33 cellular contexts compared by ENCODE assay signal in genomic region chr18:75497576-75497975, GRCh38.
"Had no signal": no experiment of that assay in that cellular context is flagged by ENCODE, and none has a peak within 500 bp of the region (broad histone marks: within the 10 kb centered on the region; RNA-seq: fewer than 3 reads in every experiment).

No MANE protein-coding gene starts in this region.

- H3K36me3 ChIP-seq: esophagus muscularis mucosa had no signal

- H3K4me3 Mint-ChIP-seq: activated CD4-positive, alpha-beta memory T cell treated with anti-CD3 and anti-CD28 coated beads, Interleukin-2, amount 10 ng/mL, durations not matched to agents 7 days and 5 days; activated CD4-positive, alpha-beta T cell treated with anti-CD3 and anti-CD28 coated beads, Interleukin-2, amount 10 ng/mL, durations not matched to agents 7 days and 5 days; activated naive CD8-positive, alpha-beta T cell; activated T-cell treated with anti-CD3 and anti-CD28 coated beads, Interleukin-2, amount 50 U/mL, for 24 hours; activated T-cell treated with anti-CD3 and anti-CD28 coated beads, Interleukin-2, amount 50 U/mL, for 72 hours; effector memory CD8-positive, alpha-beta T cell; T-helper 17 cell; T-helper 2 cell treated with Interferon-gamma antibody and Interleukin-4, amounts not matched to agents 5 μg/mL and 100 μg/mL, for 36 hours; WTC11 had no signal

- H3K4me1 ChIP-seq: body of pancreas, esophagus muscularis mucosa had no signal

- H3K36me3 Mint-ChIP-seq: activated naive CD8-positive, alpha-beta T cell; WTC11 had no signal

- H3K9me3 ChIP-seq: body of pancreas, esophagus muscularis mucosa had no signal

- H3K27ac ChIP-seq: body of pancreas, esophagus muscularis mucosa, VCaP had no signal

- H3K9me3 Mint-ChIP-seq: activated CD4-positive, alpha-beta memory T cell treated with anti-CD3 and anti-CD28 coated beads, Interleukin-2, amount 10 ng/mL, durations not matched to agents 7 days and 5 days; activated CD4-positive, alpha-beta T cell treated with anti-CD3 and anti-CD28 coated beads, Interleukin-2, amount 10 ng/mL, durations not matched to agents 7 days and 5 days; activated T-cell treated with anti-CD3 and anti-CD28 coated beads, Interleukin-2, amount 50 U/mL, for 24 hours; activated T-cell treated with anti-CD3 and anti-CD28 coated beads, Interleukin-2, amount 50 U/mL, for 72 hours; effector memory CD8-positive, alpha-beta T cell; T-helper 2 cell treated with Interferon-gamma antibody and Interleukin-4, amounts not matched to agents 5 μg/mL and 100 μg/mL, for 36 hours; WTC11 had no signal

- H3K27ac Mint-ChIP-seq: activated CD4-positive, alpha-beta memory T cell treated with anti-CD3 and anti-CD28 coated beads, Interleukin-2, amount 10 ng/mL, durations not matched to agents 7 days and 5 days; activated CD4-positive, alpha-beta T cell treated with anti-CD3 and anti-CD28 coated beads, Interleukin-2, amount 10 ng/mL, durations not matched to agents 7 days and 5 days; activated naive CD8-positive, alpha-beta T cell; activated T-cell treated with anti-CD3 and anti-CD28 coated beads, Interleukin-2, amount 50 U/mL, for 24 hours; activated T-cell treated with anti-CD3 and anti-CD28 coated beads, Interleukin-2, amount 50 U/mL, for 72 hours; effector memory CD8-positive, alpha-beta T cell; T-helper 17 cell; T-helper 2 cell treated with Interferon-gamma antibody and Interleukin-4, amounts not matched to agents 5 μg/mL and 100 μg/mL, for 36 hours; WTC11 had no signal

- DNase-seq: activated CD4-positive, alpha-beta memory T cell treated with anti-CD3 and anti-CD28 coated beads, Interleukin-2, amount 10 ng/mL, durations not matched to agents 7 days and 5 days; activated CD4-positive, alpha-beta T cell treated with anti-CD3 and anti-CD28 coated beads for 1 hour; activated CD4-positive, alpha-beta T cell treated with anti-CD3 and anti-CD28 coated beads for 4 hours; activated CD4-positive, alpha-beta T cell treated with anti-CD3 and anti-CD28 coated beads, Interleukin-2, amount 10 ng/mL, durations not matched to agents 7 days and 5 days; activated CD4-positive, alpha-beta T cell treated with anti-CD3 and anti-CD28 coated beads, Interleukin-2, amount 50 U/mL, for 4 hours; activated CD8-positive, alpha-beta memory T cell treated with anti-CD3 and anti-CD28 coated beads, Interleukin-2, amount 50 U/mL, for 48 hours; activated effector memory CD4-positive, alpha-beta T cell treated with Interleukin-2 at 50 U/mL for 16 hours; activated gamma-delta T cell treated with Interleukin-2 at 50 U/mL for 16 hours; activated naive CD4-positive, alpha-beta T cell treated with anti-CD3 and anti-CD28 coated beads, Interleukin-2, amount 50 U/mL, for 16 hours; activated naive CD4-positive, alpha-beta T cell treated with Interleukin-2 at 50 U/mL for 16 hours; activated T-cell treated with anti-CD3 and anti-CD28 coated beads for 4 hours; activated T-cell treated with anti-CD3 and anti-CD28 coated beads, Interleukin-2, amount 50 U/mL, for 24 hours; activated T-cell treated with anti-CD3 and anti-CD28 coated beads, Interleukin-2, amount 50 U/mL, for 72 hours; amygdala; aorta; body of pancreas; caudate nucleus; cortex of kidney; dermis blood vessel endothelial cell; effector CD4-positive, alpha-beta T cell; effector memory CD8-positive, alpha-beta T cell; erythroblast; foreskin melanocyte; head of caudate nucleus; hippocampal formation; T-helper 1 cell; T-helper 17 cell; T1000 had no signal

- H3K4me1 Mint-ChIP-seq: activated CD4-positive, alpha-beta memory T cell treated with anti-CD3 and anti-CD28 coated beads, Interleukin-2, amount 10 ng/mL, durations not matched to agents 7 days and 5 days; activated CD4-positive, alpha-beta T cell treated with anti-CD3 and anti-CD28 coated beads, Interleukin-2, amount 10 ng/mL, durations not matched to agents 7 days and 5 days; T-helper 17 cell had no signal

- H3K4me3 ChIP-seq: body of pancreas, esophagus muscularis mucosa had no signal

- H3K27me3 ChIP-seq: body of pancreas, esophagus muscularis mucosa had no signal
